Comparison of ENCODE assay signal across 9 cellular contexts in genomic region chr11:103875855-103876510, GRCh38.
DNase-seq lines count a peak whose midpoint lies in the region; ATAC-seq, FAIRE-seq and TF ChIP-seq lines count a peak whose summit lies in the region.
"Had no signal": no experiment of that assay in that cellular context is flagged by ENCODE, and none has a peak within 500 bp of the region (broad histone marks: within the 10 kb centered on the region; RNA-seq: fewer than 3 reads in every experiment).

No MANE protein-coding gene starts in this region.

- H3K4me3 ChIP-seq in GM12878 = no peak overlapping the region

- H3K79me2 ChIP-seq in GM12878 (ENCODE audit: control insufficient read depth, insufficient read depth, low read length) = no peaks in the 10 kb centered on the region

- no peak overlapping the region for H3K27ac ChIP-seq in GM12878 (ENCODE audit: control insufficient read depth, insufficient read depth)

- TF ChIP-seq RAD21 in GM12878 (IDR thresholded peaks at IDR 0.05; ENCODE audit: insufficient read depth, low read depth, low read length) = no peak

- FAIRE-seq in GM12878 (lab: Jason Lieb, UNC) = peak; percentile 38
- FAIRE-seq: H54 had no signal

- no peak overlapping the region for H3K4me2 ChIP-seq in GM12878 (ENCODE audit: control insufficient read depth, insufficient read depth)

- RAD21 ChIA-PET in GM12878 (lab: Charles Lee; ENCODE audit: unreplicated experiment) = no interaction called here

- no peak for DNase-seq in GM12878 (ENCODE audit: low read depth, low spot score)
- no peak for DNase-seq in GM10266 (ENCODE audit: extremely low spot score)
- DNase-seq in mesenteric fat pad (ENCODE audit: low spot score) = no peak
- no peak for DNase-seq in head of caudate nucleus
- DNase-seq: T-helper 9 cell had no signal

- 19% methylated on average over 2 of the region's 2 CpGs for WGBS in GM12878 (ENCODE audit: insufficient coverage, insufficient replicate concordance, low lambda C conversion rate, missing lambda C conversion rate)

- no peak for TF ChIP-seq EP300 in GM12878 (IDR thresholded peaks at IDR 0.05; ENCODE audit: borderline replicate concordance in 1 of 2, control insufficient read depth in 1 of 2, low read depth in 2 of 2, low read length in 2 of 2)

- H3K27me3 ChIP-seq in GM12878 (replicated peaks in 1 of 2; ENCODE audit: control insufficient read depth in 2 of 2, insufficient read depth in 2 of 2, low read length in 1 of 2) = no peaks in the 10 kb centered on the region

- H4K20me1 ChIP-seq in GM12878 (ENCODE audit: control insufficient read depth, insufficient read depth) = no peaks in the 10 kb centered on the region

- H3K9ac ChIP-seq in GM12878 (ENCODE audit: control insufficient read depth, insufficient read depth, low read length) = no peak overlapping the region

- POLR2A ChIA-PET in GM12878 (lab: Charles Lee) = no interaction called here

- peaks cover 5% of the 10 kb centered on the region for H3K4me1 ChIP-seq in GM12878 (ENCODE audit: control insufficient read depth, insufficient read depth, low read length)

- BruUV-seq in GM12878 (replicated peaks; lab: Mats Ljungman, UMichigan) = no TSS peak

- no peak for TF ChIP-seq POLR2A in GM12878 (IDR thresholded peaks at IDR 0.05; ENCODE audit: low read depth, low read length)

- H3K9me3 ChIP-seq in GM12878 (replicated peaks; ENCODE audit: control insufficient read depth, insufficient read depth, low read length) = no peaks in the 10 kb centered on the region

- H2AFZ ChIP-seq in GM12878 (ENCODE audit: control insufficient read depth, low read depth, low read length) = no peak overlapping the region

- ATAC-seq in GM19023 (IDR thresholded peaks at IDR 0.05; ENCODE audit: unreplicated experiment) (peak; percentile 94), GM21576 (IDR thresholded peaks at IDR 0.05; ENCODE audit: unreplicated experiment) (peak; percentile 94), HG03108 (IDR thresholded peaks at IDR 0.05; ENCODE audit: unreplicated experiment) (peak; percentile 90), GM12878 (peak; percentile 46)

- no peaks in the 10 kb centered on the region for H3K36me3 ChIP-seq in GM12878 (ENCODE audit: control insufficient read depth in 2 of 2, insufficient read depth in 2 of 2, low read length in 1 of 2)

- no peak for TF ChIP-seq CTCF in GM12878 (IDR thresholded peaks at IDR 0.05 in 2 of 3, conservative IDR thresholded peaks at IDR 0.05 in 1 of 3; ENCODE audit: control insufficient read depth in 2 of 3, extremely low read depth in 1 of 3, insufficient read depth in 1 of 3, low read depth in 3 of 3, low read length in 3 of 3)
- no peak for TF ChIP-seq CTCF in GM10266 (IDR thresholded peaks at IDR 0.05; ENCODE audit: control insufficient read depth, insufficient read depth, low read depth, missing control alignments)

- in situ Hi-C loops in GM12878 (cut with MboI) = no loop called here

- intact Hi-C loops in GM12878 (cut with micrococcal nuclease; ENCODE audit: unreplicated experiment) (no loop called here), head of caudate nucleus (cut with DNase I) (no loop called here)

- SMC1A ChIA-PET in GM12878 (lab: Charles Lee; ENCODE audit: uncharacterized antibody, unreplicated experiment) = interaction anchor here (1.0 kb wide), 1 partner anchor 32 kb away, joined by 3 read pairs; no protein-coding TSS in a partner anchor

- CTCF ChIA-PET in GM12878 (lab: Yijun Ruan, JAX) = no interaction called here

TF ChIP-seq in GM12878, 131 proteins besides CTCF, POLR2A, EP300 and RAD21:
- TF ChIP-seq DPF2 (IDR thresholded peaks at IDR 0.05) (no peak), TCF12 (IDR thresholded peaks at IDR 0.05; ENCODE audit: low read depth, low read length) (0 out of 2 replicates have a peak, but pooled peaks have one; percentile 12)
